ENCODE assay signal across 18 cellular contexts in the genomic region with DNA sequence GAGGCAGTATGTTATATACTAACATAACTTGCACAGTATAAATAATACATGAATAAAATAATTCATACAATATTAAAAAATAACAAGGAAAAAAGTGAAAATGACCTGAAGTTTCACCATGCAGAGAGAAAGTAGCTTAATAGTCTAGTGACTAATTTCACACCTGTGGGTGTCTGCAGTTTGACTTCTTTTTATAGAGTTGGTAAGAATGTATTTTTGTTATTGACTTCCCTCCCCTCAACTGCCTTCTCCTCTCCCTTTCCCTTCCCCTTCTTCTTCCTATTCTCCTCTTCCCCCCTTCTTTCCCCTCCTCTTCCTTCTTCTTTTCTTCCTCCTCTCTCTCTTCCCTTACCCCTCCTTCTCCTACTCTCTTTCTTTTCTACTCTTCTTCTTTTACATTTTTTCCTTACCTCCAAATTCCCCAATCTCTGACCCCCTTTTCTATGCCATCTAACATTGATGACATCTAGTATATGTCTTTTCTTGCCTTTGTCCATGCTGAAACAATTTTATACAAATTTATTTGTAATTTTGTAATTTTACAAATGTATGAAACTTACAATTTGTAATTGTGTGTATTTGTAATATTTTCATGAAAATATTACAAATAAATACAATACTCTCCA.
"Had no signal": no experiment of that assay in that cellular context is flagged by ENCODE, and none has a peak within 500 bp of the region (broad histone marks: within the 10 kb centered on the region; RNA-seq: fewer than 3 reads in every experiment).

No MANE protein-coding gene starts in this region.

- H3K36me3 ChIP-seq: brain microvascular endothelial cell, left lung, spleen, thyroid gland had no signal

- H3K4me3 Mint-ChIP-seq: activated B cell treated with CpG ODN at 0.5 μM for 24 hours; activated CD4-positive, alpha-beta T cell treated with anti-CD3 and anti-CD28 coated beads, Interleukin-2, amount 10 ng/mL, durations not matched to agents 7 days and 5 days; endodermal cell; stimulated activated memory B cell treated with anti-CD40 and anti-IgM and Interleukin-4, amounts not matched to agents 10 μg/mL and 1 μg/mL and 100 μg/mL, for 72 hours had no signal

- H3K27ac Mint-ChIP-seq: activated B cell treated with CpG ODN at 0.5 μM for 24 hours; activated CD4-positive, alpha-beta T cell treated with anti-CD3 and anti-CD28 coated beads, Interleukin-2, amount 10 ng/mL, durations not matched to agents 7 days and 5 days; endodermal cell; stimulated activated memory B cell treated with anti-CD40 and anti-IgM and Interleukin-4, amounts not matched to agents 10 μg/mL and 1 μg/mL and 100 μg/mL, for 72 hours had no signal

- H3K27ac ChIP-seq: brain microvascular endothelial cell, left lung, spleen, thyroid gland had no signal

- H3K4me1 Mint-ChIP-seq: endodermal cell; stimulated activated memory B cell treated with anti-CD40 and anti-IgM and Interleukin-4, amounts not matched to agents 10 μg/mL and 1 μg/mL and 100 μg/mL, for 72 hours had no signal

- ATAC-seq: left lung; stimulated activated memory B cell treated with anti-CD40 and anti-IgM and Interleukin-4, amounts not matched to agents 10 μg/mL and 1 μg/mL and 100 μg/mL, for 72 hours had no signal

- H3K36me3 Mint-ChIP-seq: stimulated activated memory B cell treated with anti-CD40 and anti-IgM and Interleukin-4, amounts not matched to agents 10 μg/mL and 1 μg/mL and 100 μg/mL, for 72 hours had no signal

- H3K4me3 ChIP-seq: left lung, spleen, thyroid gland had no signal

- H3K9me3 ChIP-seq: left lung, thyroid gland had no signal

- FAIRE-seq: colon, frontal cortex had no signal

- DNase-seq: activated B cell treated with CpG ODN at 0.5 μM for 24 hours; activated CD4-positive, alpha-beta T cell treated with anti-CD3 and anti-CD28 coated beads, Interleukin-2, amount 10 ng/mL, durations not matched to agents 7 days and 5 days; activated CD8-positive, alpha-beta memory T cell treated with anti-CD3 and anti-CD28 coated beads for 24 hours; aorta; brain microvascular endothelial cell; central memory CD4-positive, alpha-beta T cell; endodermal cell; hypothalamus; left lung; mammary epithelial cell; occipital lobe; posterior cingulate gyrus; spleen; stimulated activated CD4-positive, alpha-beta T cell treated with anti-CD3 and anti-CD28 coated beads, Interleukin-4, amount 100 ng/mL, for 4 hours; thyroid gland had no signal

- H3K27me3 ChIP-seq: brain microvascular endothelial cell, left lung, thyroid gland had no signal
